ENCODE assay signal across 8 cellular contexts in the genomic region with DNA sequence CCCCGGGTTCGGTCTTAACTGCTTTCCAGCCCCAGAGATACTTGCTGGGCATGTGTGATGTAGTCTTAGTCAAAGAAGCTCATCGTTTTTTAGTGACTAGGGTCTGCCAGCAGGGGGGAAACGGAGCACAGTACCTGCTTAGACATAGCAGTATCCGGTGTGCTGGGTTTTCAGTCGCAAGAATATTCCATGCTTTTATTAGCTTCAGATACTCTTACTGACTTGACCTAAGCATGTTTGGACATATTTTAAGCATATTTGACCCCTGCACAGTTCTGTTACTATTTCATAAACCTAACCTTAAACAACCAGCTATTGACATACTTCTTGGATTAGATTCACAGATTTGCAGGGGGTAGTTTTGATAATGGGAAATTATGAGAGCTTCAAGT. TPM values are rescaled to one million over a fixed set of nuclear protein-coding genes. Genes with fewer than 3 reads are reported as not detected.
DNase-seq lines count a peak whose midpoint lies in the region; ATAC-seq, FAIRE-seq and TF ChIP-seq lines count a peak whose summit lies in the region.

No MANE protein-coding gene starts in this region.

- peaks cover 39% of the 10 kb centered on the region for H3K36me3 ChIP-seq in DND-41 (ENCODE audit: insufficient read depth, low read length)
- H3K36me3 ChIP-seq in left ventricle myocardium inferior: no peaks in the 10 kb centered on the region
- no peaks in the 10 kb centered on the region for H3K36me3 ChIP-seq in small intestine (ENCODE audit: control insufficient read depth in 2 of 2, insufficient read depth in 2 of 2, low read length in 2 of 2)

- WGBS in small intestine, 3 donors: 1% methylated on average over 6 of the region's 6 CpGs

- peaks cover 53% of the 10 kb centered on the region for H4K20me1 ChIP-seq in DND-41 (ENCODE audit: insufficient read depth, low read length)

- H3K27ac ChIP-seq in DND-41 (ENCODE audit: low read length): peak overlapping the region; percentile 96
- peak overlapping the region; percentile 88 for H3K27ac ChIP-seq in left ventricle myocardium inferior (replicated peaks)
- peak overlapping the region; percentile 79 to 81 for H3K27ac ChIP-seq in small intestine (ENCODE audit: low read depth in 1 of 2, low read length in 1 of 2)

- DNase-seq in DND-41 (peak; percentile 83), LNCaP clone FGC (ENCODE audit: low read depth) (peak; percentile 57), SIG-M5 (lab: John Stamatoyannopoulos, UW) (peak; percentile 30), left ventricle myocardium inferior (no peak), small intestine (peak; percentile 54), NCI-H2107 treated with DMSO at 0.1 percent for 48 hours (lab: John Stamatoyannopoulos, UW; ENCODE audit: unreplicated experiment) (no peak)
- peak in 3 of 4 experiments; percentile 26 to 41 (median 29) for DNase-seq in activated naive CD4-positive, alpha-beta T cell (lab: John Stamatoyannopoulos, UW)

- peaks cover 53% of the 10 kb centered on the region for H3K4me1 ChIP-seq in DND-41 (ENCODE audit: insufficient read depth, low read length)
- H3K4me1 ChIP-seq in left ventricle myocardium inferior: peaks cover 54% of the 10 kb centered on the region
- H3K4me1 ChIP-seq in small intestine (ENCODE audit: control insufficient read depth in 2 of 2, insufficient read depth in 1 of 2, low read depth in 1 of 2, low read length in 1 of 2): peaks cover 0 to 2% of the 10 kb centered on the region in 2 donors

- H3K4me3 ChIP-seq in DND-41 (ENCODE audit: low read depth in 1 of 2, low read length in 2 of 2): peak overlapping the region; percentile 80 to 83; a peak in 3 of 4 replicates
- H3K4me3 ChIP-seq in LNCaP clone FGC (ENCODE audit: low read depth, low read length): peak overlapping the region; percentile 73
- H3K4me3 ChIP-seq in left ventricle myocardium inferior: peak overlapping the region; percentile 86
- H3K4me3 ChIP-seq in small intestine (ENCODE audit: low read depth in 1 of 2, low read length in 2 of 2): peak overlapping the region in 1 of 2 donors; percentile 82

- H3K9ac ChIP-seq in DND-41 (ENCODE audit: low read depth, low read length): peak overlapping the region; percentile 99

- ATAC-seq in DND-41 (ENCODE audit: insufficient read depth, low read depth): peak; percentile 34
- peak; percentile 28 for ATAC-seq in GM21825 (IDR thresholded peaks at IDR 0.05; ENCODE audit: unreplicated experiment)

- H3K27me3 ChIP-seq in DND-41 (ENCODE audit: insufficient read depth, low read length, poor library complexity) (no peaks in the 10 kb centered on the region), left ventricle myocardium inferior (ENCODE audit: low read depth) (no peaks in the 10 kb centered on the region), small intestine (ENCODE audit: control insufficient read depth in 2 of 2, insufficient read depth in 2 of 2, low read length in 2 of 2) (no peaks in the 10 kb centered on the region)

- H3K79me2 ChIP-seq in DND-41 (ENCODE audit: insufficient read depth, low read length): peaks cover 77% of the 10 kb centered on the region

- intact Hi-C loops in left ventricle myocardium inferior (cut with micrococcal nuclease): loop anchor here (5.0 kb wide), 1 partner anchor 123 kb away; no protein-coding TSS in a partner anchor

- 0 out of 2 replicates have a peak overlapping the region, but pooled peaks have one; percentile 59 for H2AFZ ChIP-seq in DND-41 (ENCODE audit: low read depth, low read length)

- TF ChIP-seq CTCF in DND-41 (IDR thresholded peaks at IDR 0.05; ENCODE audit: borderline replicate concordance, extremely low read depth, low read length, poor library complexity, severe bottlenecking) (peak; percentile 81), LNCaP clone FGC (IDR thresholded peaks at IDR 0.05; ENCODE audit: control insufficient read depth, extremely low read depth, insufficient read depth) (peak; percentile 48), left ventricle myocardium inferior (IDR thresholded peaks at IDR 0.05; ENCODE audit: borderline replicate concordance) (peak; percentile 47)

- no peak for FAIRE-seq in small intestine (lab: Jason Lieb, UNC)

- H3K4me2 ChIP-seq in DND-41 (ENCODE audit: insufficient read depth, low read length): peak overlapping the region; percentile 89

- no peaks in the 10 kb centered on the region for H3K9me3 ChIP-seq in DND-41 (ENCODE audit: insufficient read depth, low read length, severe bottlenecking)
- H3K9me3 ChIP-seq in left ventricle myocardium inferior (replicated peaks): no peaks in the 10 kb centered on the region
- no peaks in the 10 kb centered on the region for H3K9me3 ChIP-seq in small intestine (ENCODE audit: control insufficient read depth, low read depth)

RNA-seq across cellular contexts. Expression of a gene that starts 3.0 kb away (rescaled TPM):
- 6.7 TPM for total RNA-seq in left ventricle myocardium inferior
- polyA plus RNA-seq in small intestine: 1 to 10 TPM; 1.8 to 6.6 (median 2.2) TPM

Comparison
In these comparisons a context has a peak if more than half of its experiments do, and no peak if none do; other contexts are left out.
1. DNase-seq: peak in DND-41 (single experiment), LNCaP clone FGC (single experiment), SIG-M5 (single experiment), activated naive CD4-positive, alpha-beta T cell (3 of 4) and small intestine (single experiment); none in left ventricle myocardium inferior (single experiment) and NCI-H2107 treated with DMSO at 0.1 percent for 48 hours (single experiment).
2. Peak in every context shown above with its lines, with median percentiles within 50 percentile points of each other: H3K27ac ChIP-seq and CTCF ChIP-seq.